Comparison of ENCODE assay signal across 32 cellular contexts in the genomic region with DNA sequence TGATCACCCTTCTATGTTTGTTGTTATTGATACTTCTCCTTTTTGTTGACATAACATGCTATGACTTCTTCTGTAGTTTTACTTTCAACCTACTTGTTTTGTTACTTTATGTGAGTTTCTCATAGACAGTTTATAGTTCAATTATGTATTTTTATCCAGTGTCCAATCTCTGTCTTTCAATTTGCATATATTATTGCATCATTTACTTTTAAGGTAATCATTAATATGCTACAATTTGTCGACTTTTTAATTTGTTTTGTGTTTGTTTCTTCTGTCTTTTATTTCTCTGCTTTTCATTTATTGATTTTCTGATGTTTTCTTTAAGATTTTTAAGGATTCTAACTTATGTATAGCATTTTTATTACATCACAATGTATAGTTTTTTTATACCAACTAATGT. TPM values are rescaled to one million over a fixed set of nuclear protein-coding genes. Genes with fewer than 3 reads are reported as not detected.
"Had no signal": no experiment of that assay in that cellular context is flagged by ENCODE, and none has a peak within 500 bp of the region (broad histone marks: within the 10 kb centered on the region; RNA-seq: fewer than 3 reads in every experiment).

No MANE protein-coding gene starts in this region.

- H3K36me3 ChIP-seq: gastroesophageal sphincter, heart left ventricle, left lung, neural progenitor cell, prostate gland, right atrium auricular region, sigmoid colon, suprapubic skin, transverse colon, upper lobe of right lung, uterus had no signal

- DNase-seq: cortex of kidney; effector memory CD8-positive, alpha-beta T cell; foreskin fibroblast; heart left ventricle; left cardiac atrium; left lung; mammary epithelial cell; mesendoderm; midbrain; naive thymus-derived CD4-positive, alpha-beta T cell; sigmoid colon; stimulated activated CD4-positive, alpha-beta T cell treated with anti-CD3 and anti-CD28 coated beads, Interleukin-15, amount 100 ng/mL, for 24 hours; stimulated activated CD4-positive, alpha-beta T cell treated with anti-CD3 and anti-CD28 coated beads, Interleukin-2, amount 100 ng/mL, for 48 hours; stimulated activated naive B cell treated with anti-CD40 and anti-IgM and Interleukin-4, amounts not matched to agents 10 μg/mL and 1 μg/mL and 100 μg/mL, for 72 hours; transverse colon; upper lobe of right lung; uterus had no signal

- H3K4me1 ChIP-seq: gastroesophageal sphincter, heart left ventricle, left lung, neural progenitor cell, prostate gland, right atrium auricular region, sigmoid colon, suprapubic skin, transverse colon, upper lobe of right lung, uterus had no signal

- H3K27ac ChIP-seq: gastroesophageal sphincter, heart left ventricle, hepatocyte, left lung, neural progenitor cell, prostate gland, right atrium auricular region, sigmoid colon, suprapubic skin, transverse colon, upper lobe of right lung, uterus had no signal

- FAIRE-seq: endometrium had no signal

- ATAC-seq: effector memory CD8-positive, alpha-beta T cell; gastroesophageal sphincter; heart left ventricle; left cardiac atrium; left lung; naive thymus-derived CD4-positive, alpha-beta T cell; stimulated activated naive B cell treated with anti-CD40 and anti-IgM and Interleukin-4, amounts not matched to agents 10 μg/mL and 1 μg/mL and 100 μg/mL, for 72 hours; upper lobe of right lung had no signal

- H3K9me3 ChIP-seq: prostate gland, uterus had no signal

- H3K9ac ChIP-seq: neural progenitor cell had no signal

- H3K27me3 ChIP-seq: gastroesophageal sphincter, heart left ventricle, hepatocyte, left lung, neural progenitor cell, right atrium auricular region, sigmoid colon, suprapubic skin, transverse colon, upper lobe of right lung, uterus had no signal

- H3K4me3 ChIP-seq: gastroesophageal sphincter, heart left ventricle, hepatocyte, left lung, neural progenitor cell, prostate gland, right atrium auricular region, sigmoid colon, suprapubic skin, transverse colon, upper lobe of right lung, uterus had no signal

RNA-seq across cellular contexts. Expression of a gene that starts 10.3 kb away (rescaled TPM):
- total RNA-seq: dermis microvascular lymphatic vessel endothelial cell; gastroesophageal sphincter; heart left ventricle; hepatocyte; kidney epithelial cell; left cardiac atrium; left lung; lower leg skin; mammary epithelial cell; mucosa of gallbladder; naive thymus-derived CD4-positive, alpha-beta T cell; osteoblast; prostate gland; right atrium auricular region; sigmoid colon; skeletal muscle tissue; suprapubic skin; transverse colon; upper lobe of right lung; uterus had no signal
- polyA plus RNA-seq: esophagus; heart left ventricle; hepatocyte; mammary epithelial cell; naive thymus-derived CD4-positive, alpha-beta T cell; sigmoid colon; thymus had no signal

RNA-seq across cellular contexts. Expression of a gene that starts 47.2 kb away (rescaled TPM):
- total RNA-seq: dermis microvascular lymphatic vessel endothelial cell; gastroesophageal sphincter; heart left ventricle; hepatocyte; kidney epithelial cell; left cardiac atrium; left lung; lower leg skin; mammary epithelial cell; mucosa of gallbladder; naive thymus-derived CD4-positive, alpha-beta T cell; osteoblast; prostate gland; right atrium auricular region; sigmoid colon; skeletal muscle tissue; suprapubic skin; transverse colon; upper lobe of right lung; uterus had no signal
- polyA plus RNA-seq: esophagus; heart left ventricle; hepatocyte; mammary epithelial cell; naive thymus-derived CD4-positive, alpha-beta T cell; sigmoid colon; thymus had no signal
